ENCODE assay signal across 11 cellular contexts in genomic region chr17:65041518-65041917, GRCh38. TPM values are rescaled to one million over a fixed set of nuclear protein-coding genes. Genes with fewer than 3 reads are reported as not detected.
DNase-seq lines count a peak whose midpoint lies in the region; ATAC-seq, FAIRE-seq and TF ChIP-seq lines count a peak whose summit lies in the region.
"Had no signal": no experiment of that assay in that cellular context is flagged by ENCODE, and none has a peak within 500 bp of the region (broad histone marks: within the 10 kb centered on the region; RNA-seq: fewer than 3 reads in every experiment).

No MANE protein-coding gene starts in this region.

- ATAC-seq in CD4-positive, alpha-beta T cell (ENCODE audit: poor library complexity): peak; percentile 16
- no peak for ATAC-seq in GM18909 (IDR thresholded peaks at IDR 0.05; ENCODE audit: poor library complexity, unreplicated experiment)

- H3K9ac ChIP-seq in OCI-LY1 (ENCODE audit: low read length): peak overlapping the region; percentile 1; the same call in 1 of the 2 replicates

- DNase-seq in CD4-positive, alpha-beta T cell: peak in 1 of 10 experiments; percentile 16
- DNase-seq in H54 (ENCODE audit: insufficient read length, low spot score) (no peak), KBM-7 (no peak), NCI-H1105 treated with DMSO at 0.1 percent for 48 hours (lab: John Stamatoyannopoulos, UW) (no peak)
- DNase-seq: Caco-2, dermis blood vessel endothelial cell, NCI-H524 had no signal

- peak overlapping the region; percentile 89 for H3K27ac Mint-ChIP-seq in CD4-positive, alpha-beta T cell
- peak overlapping the region in 3 of 5 experiments; percentile 44 to 79 (median 70) for H3K27ac Mint-ChIP-seq in brain
- peak overlapping the region in 2 of 3 experiments; percentile 52 to 64 for H3K27ac Mint-ChIP-seq in nephron

- no peaks in the 10 kb centered on the region for H3K9me3 Mint-ChIP-seq in CD4-positive, alpha-beta T cell
- H3K9me3 Mint-ChIP-seq in brain (no peaks in the 10 kb centered on the region), nephron (no peaks in the 10 kb centered on the region)

- H3K4me3 ChIP-seq in OCI-LY1 (ENCODE audit: low read depth, low read length, poor library complexity, severe bottlenecking): no peak overlapping the region

- no peak for TF ChIP-seq CTCF in CD4-positive, alpha-beta T cell (IDR thresholded peaks at IDR 0.05)
- TF ChIP-seq CTCF in OCI-LY1 (IDR thresholded peaks at IDR 0.05; ENCODE audit: low read length) (no peak), brain (conservative IDR thresholded peaks at IDR 0.05) (no peak), nephron (IDR thresholded peaks at IDR 0.05; ENCODE audit: unreplicated experiment in 3 of 3) (no peak)

- POLR2A ChIA-PET in CD4-positive, alpha-beta T cell (lab: Charles Lee): interaction anchor here (0.6 to 4.9 kb wide), 3 partner anchors 15 to 76 kb away, joined by 4 to 30 read pairs (median 26); partner anchors contain the start of gene GNA13

- in situ Hi-C loops in KBM-7 (cut with MboI; ENCODE audit: low pct_unique_long_range_greater_than_20kb, low sequenced_read_pairs): no loop called here

- peak overlapping the region; percentile 74 for H3K27ac ChIP-seq in CD4-positive, alpha-beta T cell (ENCODE audit: low read depth, low read length)
- peak overlapping the region; percentile 94 for H3K27ac ChIP-seq in OCI-LY1 (ENCODE audit: low read depth, low read length, poor library complexity, severe bottlenecking)

- peaks cover 59% of the 10 kb centered on the region for H3K36me3 Mint-ChIP-seq in CD4-positive, alpha-beta T cell (ENCODE audit: low read depth)
- H3K36me3 Mint-ChIP-seq in brain: peaks cover 69% of the 10 kb centered on the region
- peaks cover 53% of the 10 kb centered on the region for H3K36me3 Mint-ChIP-seq in nephron (ENCODE audit: low read depth)

- peaks cover 92% of the 10 kb centered on the region for H3K79me2 ChIP-seq in OCI-LY1 (ENCODE audit: insufficient read depth, low read length)

- H3F3A ChIP-seq in OCI-LY1 (ENCODE audit: insufficient read depth, low read length): peaks cover 10% of the 10 kb centered on the region; the same call in 1 of the 2 replicates

- CTCF ChIA-PET in CD4-positive, alpha-beta T cell (lab: Charles Lee): interaction anchor here (1.1 kb wide), 1 partner anchor 122 kb away, joined by 3 read pairs; the partner anchor contains the start of gene LRRC37A3

- no peak for FAIRE-seq in H54 (lab: Jason Lieb, UNC)

- H4K20me1 ChIP-seq in OCI-LY1 (ENCODE audit: insufficient read depth, low read length): no peaks in the 10 kb centered on the region

- peaks cover 98% of the 10 kb centered on the region for H3K4me1 ChIP-seq in OCI-LY1 (ENCODE audit: insufficient read depth, low read length, severe bottlenecking)

- H3K4me3 Mint-ChIP-seq in CD4-positive, alpha-beta T cell: peak overlapping the region; percentile 77
- H3K4me3 Mint-ChIP-seq in brain (peak overlapping the region in 3 of 5 experiments; percentile 22 to 29 (median 22)), nephron (no peak overlapping the region)

- H3K36me3 ChIP-seq in OCI-LY1 (ENCODE audit: insufficient read depth, low read length): peaks cover 40% of the 10 kb centered on the region

- intact Hi-C loops in CD4-positive, alpha-beta T cell (cut with DNase I, micrococcal nuclease): no loop called here

- no peaks in the 10 kb centered on the region for H3K9me2 ChIP-seq in OCI-LY1 (ENCODE audit: low read depth, low read length)

- no peak for TF ChIP-seq POLR2A in H54 (IDR thresholded peaks at IDR 0.05; ENCODE audit: low read depth, low read length)

- H3K4me1 Mint-ChIP-seq in CD4-positive, alpha-beta T cell (ENCODE audit: low read depth): peaks cover 80% of the 10 kb centered on the region
- H3K4me1 Mint-ChIP-seq in brain (peaks cover 55% of the 10 kb centered on the region), nephron (peaks cover 26% of the 10 kb centered on the region)

- peak overlapping the region; percentile 66; the same call in 1 of the 2 replicates for H3K4me2 ChIP-seq in OCI-LY1 (ENCODE audit: low read length)

- H2AFZ ChIP-seq in OCI-LY1 (ENCODE audit: low read length): no peak overlapping the region

- H3K9me3 ChIP-seq in CD4-positive, alpha-beta T cell (ENCODE audit: control insufficient read depth, low read length): no peaks in the 10 kb centered on the region
- H3K9me3 ChIP-seq in OCI-LY1 (ENCODE audit: low read length): no peaks in the 10 kb centered on the region
- H3K9me3 ChIP-seq: Caco-2 had no signal

- H3K27me3 Mint-ChIP-seq in CD4-positive, alpha-beta T cell: no peaks in the 10 kb centered on the region
- H3K27me3 Mint-ChIP-seq in brain: no peaks in the 10 kb centered on the region
- H3K27me3 Mint-ChIP-seq in nephron (ENCODE audit: low read depth): no peaks in the 10 kb centered on the region

- no peaks in the 10 kb centered on the region for H3K27me3 ChIP-seq in CD4-positive, alpha-beta T cell (ENCODE audit: control insufficient read depth, insufficient read depth, low read length)
- no peaks in the 10 kb centered on the region for H3K27me3 ChIP-seq in OCI-LY1 (ENCODE audit: insufficient read depth, low read length)

RNA-seq across cellular contexts. Expression of gene GNA13, which starts 15.0 kb away (rescaled TPM):
- 100 to 1,000 TPM; 128 to 131 TPM for total RNA-seq in CD4-positive, alpha-beta T cell
- polyA plus RNA-seq in brain (ENCODE audit: insufficient read depth, low read depth, low replicate concordance): 24.1 TPM

Comparison
In these comparisons a context has a peak if more than half of its experiments do, and no peak if none do; other contexts are left out.
1. H3K4me3 Mint-ChIP-seq: peak in CD4-positive, alpha-beta T cell (single experiment) and brain (3 of 5); none in nephron (0 of 3).
2. Peak in every context shown above with its lines, with median percentiles within 50 percentile points of each other: H3K27ac Mint-ChIP-seq.